ENCODE assay signal across 1 cellular context in the genomic region with DNA sequence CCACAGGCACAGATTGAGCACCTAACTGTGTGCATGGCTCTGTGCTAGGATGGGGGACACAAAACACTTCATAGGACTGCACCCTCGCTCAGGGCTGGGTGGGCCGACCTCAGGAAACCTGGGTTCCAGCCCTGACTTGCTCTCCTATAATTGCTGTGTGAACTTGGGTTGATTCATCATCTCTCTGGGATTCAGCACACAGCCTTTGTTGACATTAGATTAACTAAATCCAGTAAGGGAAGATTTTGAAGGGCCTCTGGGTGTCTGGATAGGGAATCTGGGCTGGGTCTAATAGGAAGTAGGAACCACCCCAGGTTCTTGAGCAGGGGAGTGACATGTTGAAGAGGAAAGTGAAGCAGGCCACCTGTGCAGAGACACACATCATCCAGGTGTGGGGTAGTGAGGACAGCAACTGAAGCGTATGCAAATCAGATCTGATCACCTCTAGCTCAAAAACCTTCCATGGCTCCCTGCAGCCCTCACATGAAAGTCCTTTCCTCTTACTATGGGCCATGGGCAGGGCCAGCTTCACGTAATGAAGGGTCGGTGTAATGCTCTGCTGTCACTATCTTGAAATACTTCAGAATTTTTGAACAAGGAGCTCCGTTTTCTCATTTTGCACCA. TPM values are rescaled to one million over a fixed set of nuclear protein-coding genes. Genes with fewer than 3 reads are reported as not detected.
"Had no signal": no experiment of that assay in that cellular context is flagged by ENCODE, and none has a peak within 500 bp of the region (broad histone marks: within the 10 kb centered on the region; RNA-seq: fewer than 3 reads in every experiment).

No MANE protein-coding gene starts in this region.

RNA-seq across cellular contexts. Expression of gene INPP5J, which starts 53.0 kb away (rescaled TPM):
- total RNA-seq: activated T-helper 1 cell treated with anti-CD3 and anti-CD28 coated beads, Interleukin-12 subunit alpha, Interleukin-12 subunit beta, Interleukin-2, Interleukin-4 antibody, amounts not matched to agents 30 ng/mL and 10 ng/mL and 1 ng/mL, durations not matched to agents 14 hours and 24 hours and 36 hours had no signal
